ENCODE assay signal across 11 cellular contexts in the genomic region with DNA sequence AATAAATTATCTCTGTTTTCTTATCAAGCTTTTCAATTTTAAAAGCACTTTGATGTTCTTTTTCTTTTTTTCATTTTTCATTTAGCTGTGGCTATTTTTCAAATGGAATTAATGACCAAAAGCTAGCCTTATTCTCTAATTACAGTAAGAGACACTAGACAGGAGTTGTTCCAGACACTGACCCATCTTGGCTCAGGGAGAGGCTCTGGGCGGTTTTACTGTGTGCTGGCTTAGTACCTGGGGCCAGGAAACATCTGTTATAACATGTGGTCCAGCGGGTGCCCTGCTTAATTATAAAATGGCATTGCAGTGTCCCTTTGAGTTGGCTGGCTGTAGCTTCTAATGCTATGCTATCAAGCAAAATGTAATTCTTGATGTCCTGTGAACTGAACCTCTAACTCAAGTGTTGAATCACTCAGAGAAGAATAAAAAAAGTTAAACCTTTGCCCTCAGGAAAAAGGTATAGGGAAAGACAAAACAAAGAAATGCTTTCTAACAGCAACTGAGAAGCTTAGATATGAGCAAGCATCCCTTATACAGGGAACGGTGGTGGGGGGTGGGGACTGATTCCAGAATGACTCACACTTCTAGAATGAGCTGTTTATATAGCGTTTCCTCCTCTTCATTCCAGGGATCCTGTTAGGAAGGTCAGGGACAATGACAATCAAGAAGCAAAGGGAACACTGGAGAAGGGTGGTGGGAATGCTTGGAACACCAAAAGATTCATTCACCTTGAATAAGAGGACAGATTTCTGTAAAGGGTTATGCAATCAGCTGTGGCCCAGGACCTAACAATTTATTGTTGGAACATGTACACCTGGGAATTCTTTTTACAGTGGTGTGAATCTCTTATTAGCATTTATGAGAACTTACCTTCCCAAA. TPM values are rescaled to one million over a fixed set of nuclear protein-coding genes. Genes with fewer than 3 reads are reported as not detected.
A peak's percentile ranks its signal among the peaks of the same experiment; 100 is the strongest.
DNase-seq lines count a peak whose midpoint lies in the region; TF ChIP-seq lines count a peak whose summit lies in the region.
"Had no signal": no experiment of that assay in that cellular context is flagged by ENCODE, and none has a peak within 500 bp of the region (broad histone marks: within the 10 kb centered on the region; RNA-seq: fewer than 3 reads in every experiment).

No MANE protein-coding gene starts in this region.

- peak in 1 of 2 donors; percentile 12 for TF ChIP-seq POLR2A in uterus (IDR thresholded peaks at IDR 0.05)

- H3K4me3 ChIP-seq in brain microvascular endothelial cell (ENCODE audit: low read depth, low read length), result no peak overlapping the region
- no peak overlapping the region for H3K4me3 ChIP-seq in uterus

- TF ChIP-seq CTCF in brain microvascular endothelial cell (IDR thresholded peaks at IDR 0.05; ENCODE audit: low read depth, low read length, missing control alignments), result no peak
- TF ChIP-seq CTCF in uterus (IDR thresholded peaks at IDR 0.05), result no peak
- no peak for TF ChIP-seq CTCF in GM10266 (IDR thresholded peaks at IDR 0.05; ENCODE audit: control insufficient read depth, insufficient read depth, low read depth, missing control alignments)

- in situ Hi-C loops in brain microvascular endothelial cell (cut with HindIII; ENCODE audit: low pct_ligation_motif_present, low sequenced_read_pairs), result loop anchor here (25.0 kb wide), 1 partner anchor 935 kb away; no protein-coding TSS in a partner anchor
- in situ Hi-C loops in KBM-7 (cut with MboI; ENCODE audit: low pct_unique_long_range_greater_than_20kb, low sequenced_read_pairs), result loop anchor here (25.0 kb wide), 1 partner anchor 935 kb away; no protein-coding TSS in a partner anchor

- H3K36me3 ChIP-seq in brain microvascular endothelial cell (replicated peaks), result no peaks in the 10 kb centered on the region
- H3K36me3 ChIP-seq in uterus, result no peaks in the 10 kb centered on the region

- H3K4me1 ChIP-seq in uterus, result no peaks in the 10 kb centered on the region

- intact Hi-C loops in uterus (cut with DNase I; ENCODE audit: low total_unique reads), result no loop called here

- H3K27me3 ChIP-seq in brain microvascular endothelial cell (replicated peaks), result no peaks in the 10 kb centered on the region
- no peaks in the 10 kb centered on the region for H3K27me3 ChIP-seq in uterus

- H3K27ac ChIP-seq in brain microvascular endothelial cell, result no peak overlapping the region
- H3K27ac ChIP-seq in uterus, result peak overlapping the region; percentile 56 to 71

- H3K9me3 ChIP-seq in uterus, result no peaks in the 10 kb centered on the region

- DNase-seq in NCI-H524 (lab: John Stamatoyannopoulos, UW), result peak; percentile 20 to 62
- no peak for DNase-seq in NCI-H524 treated with DMSO at 0.1 percent for 48 hours (lab: John Stamatoyannopoulos, UW)
- peak; percentile 82 for DNase-seq in brain microvascular endothelial cell
- DNase-seq in kidney glomerular epithelial cell (lab: John Stamatoyannopoulos, UW), result peak; percentile 76
- peak; percentile 40 to 76 for DNase-seq in uterus
- DNase-seq in GM10266 (ENCODE audit: extremely low spot score), result no peak
- no peak for DNase-seq in KBM-7
- no peak for DNase-seq in stimulated activated CD4-positive, alpha-beta T cell treated with anti-CD3 and anti-CD28 coated beads, Interleukin-12 subunit alpha, Interleukin-12 subunit beta, amount 100 ng/mL, for 4 hours
- DNase-seq: effector CD4-positive, alpha-beta T cell had no signal

RNA-seq across cellular contexts. Expression of gene NFIB, which starts 58.7 kb away (rescaled TPM):
- 100 to 1,000 TPM in 3 of 4 donors, 10 to 100 TPM in 1; 85.3 to 173 (median 115) TPM for total RNA-seq in uterus
- total RNA-seq: B cell; T-helper 2 cell treated with Interferon-gamma antibody and Interleukin-4, amounts not matched to agents 100 ng/mL and 5 ng/mL, for 36 hours had no signal

Comparison
In these comparisons a context has a peak if more than half of its experiments do, and no peak if none do; other contexts are left out.
1. DNase-seq: peak in NCI-H524 (2 of 2), brain microvascular endothelial cell (single experiment), kidney glomerular epithelial cell (single experiment) and uterus (2 of 2); none in NCI-H524 treated with DMSO at 0.1 percent for 48 hours (single experiment), GM10266 (single experiment), KBM-7 (single experiment) and stimulated activated CD4-positive, alpha-beta T cell treated with anti-CD3 and anti-CD28 coated beads, Interleukin-12 subunit alpha, Interleukin-12 subunit beta, amount 100 ng/mL, for 4 hours (single experiment).